Comparison of ENCODE assay signal across 1 cellular context in genomic region chr15:94526071-94526689, GRCh38.
TF ChIP-seq lines count a peak whose summit lies in the region.

No MANE protein-coding gene starts in this region.

TF ChIP-seq in GM23338, 12 proteins besides CTCF, POLR2A, EP300 and RAD21 (continued from another document):
- TF ChIP-seq, protein P1, sequence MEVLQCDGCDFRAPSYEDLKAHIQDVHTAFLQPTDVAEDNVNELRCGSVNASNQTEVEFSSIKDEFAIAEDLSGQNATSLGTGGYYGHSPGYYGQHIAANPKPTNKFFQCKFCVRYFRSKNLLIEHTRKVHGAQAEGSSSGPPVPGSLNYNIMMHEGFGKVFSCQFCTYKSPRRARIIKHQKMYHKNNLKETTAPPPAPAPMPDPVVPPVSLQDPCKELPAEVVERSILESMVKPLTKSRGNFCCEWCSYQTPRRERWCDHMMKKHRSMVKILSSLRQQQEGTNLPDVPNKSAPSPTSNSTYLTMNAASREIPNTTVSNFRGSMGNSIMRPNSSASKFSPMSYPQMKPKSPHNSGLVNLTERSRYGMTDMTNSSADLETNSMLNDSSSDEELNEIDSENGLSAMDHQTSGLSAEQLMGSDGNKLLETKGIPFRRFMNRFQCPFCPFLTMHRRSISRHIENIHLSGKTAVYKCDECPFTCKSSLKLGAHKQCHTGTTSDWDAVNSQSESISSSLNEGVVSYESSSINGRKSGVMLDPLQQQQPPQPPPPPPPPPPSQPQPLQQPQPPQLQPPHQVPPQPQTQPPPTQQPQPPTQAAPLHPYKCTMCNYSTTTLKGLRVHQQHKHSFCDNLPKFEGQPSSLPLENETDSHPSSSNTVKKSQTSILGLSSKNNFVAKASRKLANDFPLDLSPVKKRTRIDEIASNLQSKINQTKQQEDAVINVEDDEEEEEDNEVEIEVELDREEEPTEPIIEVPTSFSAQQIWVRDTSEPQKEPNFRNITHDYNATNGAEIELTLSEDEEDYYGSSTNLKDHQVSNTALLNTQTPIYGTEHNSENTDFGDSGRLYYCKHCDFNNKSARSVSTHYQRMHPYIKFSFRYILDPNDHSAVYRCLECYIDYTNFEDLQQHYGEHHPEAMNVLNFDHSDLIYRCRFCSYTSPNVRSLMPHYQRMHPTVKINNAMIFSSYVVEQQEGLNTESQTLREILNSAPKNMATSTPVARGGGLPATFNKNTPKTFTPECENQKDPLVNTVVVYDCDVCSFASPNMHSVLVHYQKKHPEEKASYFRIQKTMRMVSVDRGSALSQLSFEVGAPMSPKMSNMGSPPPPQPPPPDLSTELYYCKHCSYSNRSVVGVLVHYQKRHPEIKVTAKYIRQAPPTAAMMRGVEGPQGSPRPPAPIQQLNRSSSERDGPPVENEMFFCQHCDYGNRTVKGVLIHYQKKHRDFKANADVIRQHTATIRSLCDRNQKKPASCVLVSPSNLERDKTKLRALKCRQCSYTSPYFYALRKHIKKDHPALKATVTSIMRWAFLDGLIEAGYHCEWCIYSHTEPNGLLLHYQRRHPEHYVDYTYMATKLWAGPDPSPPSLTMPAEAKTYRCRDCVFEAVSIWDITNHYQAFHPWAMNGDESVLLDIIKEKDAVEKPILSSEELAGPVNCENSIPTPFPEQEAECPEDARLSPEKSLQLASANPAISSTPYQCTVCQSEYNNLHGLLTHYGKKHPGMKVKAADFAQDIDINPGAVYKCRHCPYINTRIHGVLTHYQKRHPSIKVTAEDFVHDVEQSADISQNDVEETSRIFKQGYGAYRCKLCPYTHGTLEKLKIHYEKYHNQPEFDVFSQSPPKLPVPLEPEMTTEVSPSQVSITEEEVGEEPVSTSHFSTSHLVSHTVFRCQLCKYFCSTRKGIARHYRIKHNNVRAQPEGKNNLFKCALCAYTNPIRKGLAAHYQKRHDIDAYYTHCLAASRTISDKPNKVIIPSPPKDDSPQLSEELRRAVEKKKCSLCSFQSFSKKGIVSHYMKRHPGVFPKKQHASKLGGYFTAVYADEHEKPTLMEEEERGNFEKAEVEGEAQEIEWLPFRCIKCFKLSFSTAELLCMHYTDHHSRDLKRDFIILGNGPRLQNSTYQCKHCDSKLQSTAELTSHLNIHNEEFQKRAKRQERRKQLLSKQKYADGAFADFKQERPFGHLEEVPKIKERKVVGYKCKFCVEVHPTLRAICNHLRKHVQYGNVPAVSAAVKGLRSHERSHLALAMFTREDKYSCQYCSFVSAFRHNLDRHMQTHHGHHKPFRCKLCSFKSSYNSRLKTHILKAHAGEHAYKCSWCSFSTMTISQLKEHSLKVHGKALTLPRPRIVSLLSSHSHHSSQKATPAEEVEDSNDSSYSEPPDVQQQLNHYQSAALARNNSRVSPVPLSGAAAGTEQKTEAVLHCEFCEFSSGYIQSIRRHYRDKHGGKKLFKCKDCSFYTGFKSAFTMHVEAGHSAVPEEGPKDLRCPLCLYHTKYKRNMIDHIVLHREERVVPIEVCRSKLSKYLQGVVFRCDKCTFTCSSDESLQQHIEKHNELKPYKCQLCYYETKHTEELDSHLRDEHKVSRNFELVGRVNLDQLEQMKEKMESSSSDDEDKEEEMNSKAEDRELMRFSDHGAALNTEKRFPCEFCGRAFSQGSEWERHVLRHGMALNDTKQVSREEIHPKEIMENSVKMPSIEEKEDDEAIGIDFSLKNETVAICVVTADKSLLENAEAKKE (CRISPR knock-in tag; IDR thresholded peaks at IDR 0.05), result no peak
- TF ChIP-seq EZH2phosphoT487 (IDR thresholded peaks at IDR 0.05; ENCODE audit: unreplicated experiment), result no peak
